In genomic region chr15:64017082-64017588, GRCh38 we compare ENCODE assay signal across 16 cellular contexts. TPM values are rescaled to one million over a fixed set of nuclear protein-coding genes. Genes with fewer than 3 reads are reported as not detected.
DNase-seq lines count a peak whose midpoint lies in the region; ATAC-seq and TF ChIP-seq lines count a peak whose summit lies in the region.
"Had no signal": no experiment of that assay in that cellular context is flagged by ENCODE, and none has a peak within 500 bp of the region (broad histone marks: within the 10 kb centered on the region; RNA-seq: fewer than 3 reads in every experiment).

No MANE protein-coding gene starts in this region.

- H3K4me3 ChIP-seq in HEK293 (ENCODE audit: low read depth, low read length): no peak overlapping the region
- no peak overlapping the region for H3K4me3 ChIP-seq in lung
- H3K4me3 ChIP-seq: BLaER1, heart left ventricle, prostate gland, testis had no signal

- DNase-seq in A172 (ENCODE audit: low spot score) (peak; percentile 59), astrocyte of the hippocampus (ENCODE audit: low read depth, low spot score) (peak; percentile 24), lung (ENCODE audit: low spot score) (no peak), GM19240 (ENCODE audit: insufficient read length, low spot score) (no peak), T-helper 9 cell (no peak)
- no peak for DNase-seq in activated naive CD4-positive, alpha-beta T cell treated with anti-CD3 and anti-CD28 coated beads, Interleukin-2, amount 10 ng/mL, durations not matched to agents 7 days and 5 days
- DNase-seq: activated CD8-positive, alpha-beta memory T cell treated with anti-CD3 and anti-CD28 coated beads for 24 hours; GOT3; NCI-H526 treated with DMSO at 0.1 percent for 48 hours; testis had no signal

- H3K4me1 Mint-ChIP-seq in activated naive CD4-positive, alpha-beta T cell treated with anti-CD3 and anti-CD28 coated beads, Interleukin-2, amount 10 ng/mL, durations not matched to agents 7 days and 5 days: peaks cover 8% of the 10 kb centered on the region

- no peak overlapping the region for H3K27ac Mint-ChIP-seq in activated naive CD4-positive, alpha-beta T cell treated with anti-CD3 and anti-CD28 coated beads, Interleukin-2, amount 10 ng/mL, durations not matched to agents 7 days and 5 days
- H3K27ac Mint-ChIP-seq: memory B cell had no signal

- peaks cover 5% of the 10 kb centered on the region for H3K9me3 Mint-ChIP-seq in activated naive CD4-positive, alpha-beta T cell treated with anti-CD3 and anti-CD28 coated beads, Interleukin-2, amount 10 ng/mL, durations not matched to agents 7 days and 5 days
- H3K9me3 Mint-ChIP-seq: memory B cell had no signal

- CTCF ChIA-PET in HEK293 (lab: Yijun Ruan, JAX): no interaction called here
- CTCF ChIA-PET in activated naive CD4-positive, alpha-beta T cell treated with anti-CD3 and anti-CD28 coated beads, Interleukin-2, amount 10 ng/mL, durations not matched to agents 7 days and 5 days (lab: Charles Lee): interaction anchor here (0.6 kb wide), 1 partner anchor 50 kb away, joined by 3 read pairs; no protein-coding TSS in a partner anchor

- H3K4me3 Mint-ChIP-seq in activated naive CD4-positive, alpha-beta T cell treated with anti-CD3 and anti-CD28 coated beads, Interleukin-2, amount 10 ng/mL, durations not matched to agents 7 days and 5 days: no peak overlapping the region
- H3K4me3 Mint-ChIP-seq: memory B cell had no signal

- POLR2A ChIA-PET in HEK293 (lab: Yijun Ruan, JAX): no interaction called here

- H3K36me3 Mint-ChIP-seq in activated naive CD4-positive, alpha-beta T cell treated with anti-CD3 and anti-CD28 coated beads, Interleukin-2, amount 10 ng/mL, durations not matched to agents 7 days and 5 days: no peaks in the 10 kb centered on the region

- H3K27ac ChIP-seq in HEK293 (ENCODE audit: extremely low read depth, low read depth, low read length) (no peak overlapping the region), lung (ENCODE audit: low read depth in 1 of 2, low read length in 1 of 2) (peak overlapping the region; percentile 15 to 89)
- H3K27ac ChIP-seq: BLaER1, prostate gland, testis had no signal

- peaks cover 11% of the 10 kb centered on the region for H3K27me3 Mint-ChIP-seq in activated naive CD4-positive, alpha-beta T cell treated with anti-CD3 and anti-CD28 coated beads, Interleukin-2, amount 10 ng/mL, durations not matched to agents 7 days and 5 days
- H3K27me3 Mint-ChIP-seq: memory B cell had no signal

- H3K36me3 ChIP-seq in HEK293 (ENCODE audit: control insufficient read depth in 2 of 2, insufficient read depth in 1 of 2, low read length in 2 of 2) (no peaks in the 10 kb centered on the region), lung (ENCODE audit: control insufficient read depth in 2 of 2, insufficient read depth in 2 of 2, low read length in 2 of 2) (peaks cover 0 to 2% of the 10 kb centered on the region in 2 donors)
- H3K36me3 ChIP-seq: BLaER1, heart left ventricle, prostate gland had no signal

- TF ChIP-seq CTCF in HEK293 (tag by site-specific recombination; IDR thresholded peaks at IDR 0.05) (no peak), lung (IDR thresholded peaks at IDR 0.05; ENCODE audit: control extremely low read depth, extremely low read depth) (no peak)

- H3K27me3 ChIP-seq in lung (ENCODE audit: control insufficient read depth, insufficient read depth): no peaks in the 10 kb centered on the region
- H3K27me3 ChIP-seq: BLaER1, heart left ventricle, testis had no signal

- ATAC-seq in lung (ENCODE audit: insufficient read depth, low FRiP score) (peak; percentile 41), GM18520 (IDR thresholded peaks at IDR 0.05; ENCODE audit: unreplicated experiment) (no peak)
- ATAC-seq: heart left ventricle had no signal

- 86 to 88% methylated on average over 5 of the region's 5 CpGs for WGBS in lung, 2 donors

- H3K4me1 ChIP-seq in HEK293 (ENCODE audit: control insufficient read depth, insufficient read depth, low read length) (peaks cover 4% of the 10 kb centered on the region; the same call in 1 of the 2 replicates), lung (ENCODE audit: control insufficient read depth in 2 of 2, insufficient read depth in 2 of 2, low read length in 2 of 2) (peaks cover 12 to 32% of the 10 kb centered on the region in 2 donors)
- H3K4me1 ChIP-seq: BLaER1, testis had no signal

- H3K9me3 ChIP-seq in HEK293 (ENCODE audit: control insufficient read depth, insufficient read depth, low read depth, low read length) (no peaks in the 10 kb centered on the region), lung (ENCODE audit: control insufficient read depth in 2 of 2, insufficient read depth in 1 of 2, low read length in 1 of 2) (peaks cover 0 to 3% of the 10 kb centered on the region in 2 donors)
- H3K9me3 ChIP-seq: heart left ventricle, prostate gland, testis had no signal

TF ChIP-seq in HEK293, 187 proteins besides CTCF, POLR2A, EP300 and RAD21 (continues in another document):
- TF ChIP-seq ZNF701 (tag by site-specific recombination; IDR thresholded peaks at IDR 0.05) (no peak), ZNF362 (tag by site-specific recombination; IDR thresholded peaks at IDR 0.05) (no peak), INSM2 (tag by site-specific recombination; IDR thresholded peaks at IDR 0.05) (no peak), ZNF184 (tag by site-specific recombination; IDR thresholded peaks at IDR 0.05) (peak; percentile 36; the same call in 1 of the 2 replicates), ZBTB21 (tag by site-specific recombination; IDR thresholded peaks at IDR 0.05) (no peak), ZNF324 (tag by site-specific recombination; IDR thresholded peaks at IDR 0.05) (no peak), ZBTB44 (tag by site-specific recombination; IDR thresholded peaks at IDR 0.05) (no peak), ZNF23 (tag by site-specific recombination; IDR thresholded peaks at IDR 0.05; ENCODE audit: borderline replicate concordance) (no peak), ZNF366 (tag by site-specific recombination; conservative IDR thresholded peaks at IDR 0.05) (peak; percentile 55; the same call in 1 of the 2 replicates), ZNF623 (tag by site-specific recombination; IDR thresholded peaks at IDR 0.05) (no peak), TRIM28 (IDR thresholded peaks at IDR 0.05; ENCODE audit: borderline replicate concordance, low read length) (no peak), ZNF544 (tag by site-specific recombination; IDR thresholded peaks at IDR 0.05) (no peak), ZNF214 (tag by site-specific recombination; IDR thresholded peaks at IDR 0.05; ENCODE audit: borderline replicate concordance) (no peak), PRDM1 (tag by site-specific recombination; IDR thresholded peaks at IDR 0.05) (no peak), ZNF571 (tag by site-specific recombination; IDR thresholded peaks at IDR 0.05) (no peak), ZNF548 (tag by site-specific recombination; IDR thresholded peaks at IDR 0.05) (no peak), ZNF335 (tag by site-specific recombination; conservative IDR thresholded peaks at IDR 0.05) (no peak)

RNA-seq across cellular contexts. Expression of gene DAPK2, which starts 29.1 kb away (rescaled TPM):
- total RNA-seq in A172 (2014; rRNA removed; shearing (Covaris generic)): 1.5 and 3.2 TPM in 2 replicates
- total RNA-seq in lung: 10 to 100 TPM; 58.1 to 59.0 TPM
- 10 to 100 TPM; 20.5 to 40.1 TPM for polyA plus RNA-seq in lung

Comparison
In these comparisons a context has a peak if more than half of its experiments do, and no peak if none do; other contexts are left out.
1. DNase-seq: peak in A172 (single experiment) and astrocyte of the hippocampus (single experiment); none in lung (single experiment), GM19240 (single experiment), activated naive CD4-positive, alpha-beta T cell treated with anti-CD3 and anti-CD28 coated beads, Interleukin-2, amount 10 ng/mL, durations not matched to agents 7 days and 5 days (single experiment) and T-helper 9 cell (single experiment).
2. RNA of gene DAPK2, which starts 29.1 kb away (total RNA-seq): 58.1 to 59.0 TPM in lung; 1.5 to 3.2 TPM in A172; every median in the first group is over 10 times any median in the second.